ENCODE assay signal across 6 cellular contexts in genomic region chr2:161281615-161282014, GRCh38. TPM values are rescaled to one million over a fixed set of nuclear protein-coding genes. Genes with fewer than 3 reads are reported as not detected.
DNase-seq lines count a peak whose midpoint lies in the region; ATAC-seq and TF ChIP-seq lines count a peak whose summit lies in the region.
"Not testable (repeated sequence)": the region's sequence is repeated elsewhere in the genome, so short reads cannot be mapped to it uniquely, and the experiment has no call there.

No MANE protein-coding gene starts in this region.

- H3K9me3 ChIP-seq in RWPE2 (ENCODE audit: severe bottlenecking); testis: not testable (repeated sequence)

- H3K27ac Mint-ChIP-seq in endothelial cell (ENCODE audit: unreplicated experiment); progenitor cell of endocrine pancreas: not testable (repeated sequence)

- not testable (repeated sequence) for H3K4me3 ChIP-seq in RWPE2 (ENCODE audit: severe bottlenecking); testis

- 65 to 81% methylated on average over 6 of the region's 6 CpGs for WGBS in testis, 2 donors

- H3K36me3 Mint-ChIP-seq in endothelial cell (ENCODE audit: low read depth, unreplicated experiment); progenitor cell of endocrine pancreas (ENCODE audit: insufficient read depth): not testable (repeated sequence)

- ATAC-seq in RWPE2 (ENCODE audit: low read depth), result not testable (repeated sequence)

- H3K9me3 Mint-ChIP-seq in endothelial cell (ENCODE audit: unreplicated experiment); progenitor cell of endocrine pancreas (ENCODE audit: low read depth): not testable (repeated sequence)

- DNase-seq in Daoy (ENCODE audit: low read depth) (peak; percentile 9), RWPE2 (ENCODE audit: low spot score) (peak; percentile 81), endothelial cell (ENCODE audit: low spot score) (peak; percentile 7), progenitor cell of endocrine pancreas (ENCODE audit: low spot score, unreplicated experiment) (peak; percentile 15), testis (peak; percentile 30)
- DNase-seq in activated naive CD8-positive, alpha-beta T cell treated with anti-CD3 and anti-CD28 coated beads, Interleukin-2, amount 50 U/mL, for 16 hours (ENCODE audit: low read depth, low spot score), result peak; percentile 14

- intact Hi-C loops in testis (cut with DNase I; ENCODE audit: low total_unique reads), result not testable (repeated sequence)

- not testable (repeated sequence) for TF ChIP-seq CTCF in RWPE2 (IDR thresholded peaks at IDR 0.05; ENCODE audit: poor library complexity, severe bottlenecking); endothelial cell (IDR thresholded peaks at IDR 0.05; ENCODE audit: unreplicated experiment); progenitor cell of endocrine pancreas (IDR thresholded peaks at IDR 0.05; ENCODE audit: unreplicated experiment); testis (IDR thresholded peaks at IDR 0.05)

- TF ChIP-seq POLR2A in testis (IDR thresholded peaks at IDR 0.05), result not testable (repeated sequence)

- not testable (repeated sequence) for H3K4me3 Mint-ChIP-seq in endothelial cell (ENCODE audit: unreplicated experiment); progenitor cell of endocrine pancreas (ENCODE audit: low read depth)

- H3K4me1 ChIP-seq in RWPE2 (ENCODE audit: insufficient read depth, poor library complexity, severe bottlenecking); testis: not testable (repeated sequence)

- not testable (repeated sequence) for H3K4me1 Mint-ChIP-seq in endothelial cell (ENCODE audit: unreplicated experiment); progenitor cell of endocrine pancreas (ENCODE audit: low read depth)

- not testable (repeated sequence) for H3K27me3 ChIP-seq in RWPE2 (ENCODE audit: insufficient read depth, poor library complexity, severe bottlenecking); testis

- H3K27ac ChIP-seq in RWPE2 (ENCODE audit: poor library complexity, severe bottlenecking); testis: not testable (repeated sequence)

- not testable (repeated sequence) for H3K36me3 ChIP-seq in RWPE2 (ENCODE audit: low read depth); testis (ENCODE audit: low read depth, missing control alignments)

- H3K27me3 Mint-ChIP-seq in endothelial cell (ENCODE audit: unreplicated experiment); progenitor cell of endocrine pancreas: not testable (repeated sequence)

RNA-seq across cellular contexts. Expression of gene PSMD14, which starts 26.6 kb away (rescaled TPM):
- 347 and 407 TPM in 2 replicates for total RNA-seq in Daoy (2014; rRNA removed; shearing (Covaris generic))
- total RNA-seq in endothelial cell (ENCODE audit: unreplicated experiment) (52.6 TPM), progenitor cell of endocrine pancreas (55.2 and 58.2 TPM in 2 replicates), testis (10 to 100 TPM; 43.7 to 48.0 TPM)
- polyA plus RNA-seq in testis (ENCODE audit: insufficient read depth, low read depth, low replicate concordance), result 61.1 TPM

Comparison
In these comparisons a context has a peak if more than half of its experiments do, and no peak if none do; other contexts are left out.
1. DNase-seq: peak in every context shown above with its lines; median percentile 81 in RWPE2; 30 in testis; 15 in progenitor cell of endocrine pancreas; 14 in activated naive CD8-positive, alpha-beta T cell treated with anti-CD3 and anti-CD28 coated beads, Interleukin-2, amount 50 U/mL, for 16 hours; 9 in Daoy; 7 in endothelial cell.